Comparison of ENCODE assay signal across 9 cellular contexts in the genomic region with DNA sequence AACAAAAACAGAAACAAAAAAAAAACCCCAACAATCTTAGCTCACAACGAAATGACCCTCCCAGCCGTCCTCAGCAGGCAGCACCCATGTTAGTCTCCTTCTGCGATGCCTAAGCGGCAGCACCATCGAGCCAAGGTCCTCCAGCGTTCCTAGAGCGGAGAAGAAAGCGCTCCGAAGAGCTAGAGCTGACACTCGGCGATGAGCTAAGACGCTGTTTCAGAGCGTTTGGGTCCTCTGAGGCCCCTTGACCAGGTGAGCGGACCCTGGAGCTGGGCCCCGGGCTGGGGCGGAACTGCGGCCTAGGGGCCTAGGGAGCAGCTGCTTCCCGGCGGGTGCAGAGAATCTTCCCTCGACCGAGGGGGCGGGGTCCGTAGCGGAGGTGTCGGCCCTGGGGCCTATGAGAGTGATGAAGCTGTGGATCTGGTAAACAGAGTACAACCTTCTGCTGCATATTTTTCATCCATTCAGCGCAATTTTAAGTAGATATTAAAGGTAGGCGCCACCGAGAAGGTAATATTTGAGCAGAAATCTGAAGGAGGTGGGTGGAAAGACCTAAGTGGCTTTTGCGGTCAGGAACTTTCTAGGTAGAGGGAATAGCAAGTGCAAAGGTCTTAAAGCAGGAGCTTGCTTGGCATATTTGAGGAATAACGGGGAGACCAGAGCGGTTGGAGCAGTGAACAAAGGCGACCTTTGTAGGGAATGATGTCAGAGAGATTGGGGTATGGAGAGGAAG. TPM values are rescaled to one million over a fixed set of nuclear protein-coding genes. Genes with fewer than 3 reads are reported as not detected.
DNase-seq lines count a peak whose midpoint lies in the region; ATAC-seq and TF ChIP-seq lines count a peak whose summit lies in the region.
"Had no signal": no experiment of that assay in that cellular context is flagged by ENCODE, and none has a peak within 500 bp of the region (broad histone marks: within the 10 kb centered on the region; RNA-seq: fewer than 3 reads in every experiment).

ZSCAN26 (plus strand) TSS at position 182 of the 733 bp plus-strand sequence. CDS start 4,777 bp downstream, outside the sequence.

- TF ChIP-seq CTCF in BE2C (IDR thresholded peaks at IDR 0.05; ENCODE audit: low read depth, low read length) (no peak), kidney epithelial cell (IDR thresholded peaks at IDR 0.05; ENCODE audit: insufficient read depth, low read length, poor library complexity, severe bottlenecking) (no peak)

- intact Hi-C loops in activated CD4-positive, alpha-beta T cell treated with anti-CD3 and anti-CD28 coated beads for 36 hours (cut with DNase I, micrococcal nuclease) = loop anchor here (1.0 to 5.0 kb wide), 10 partner anchors 15 to 276 kb away; partner anchors contain the start of genes ZKSCAN4 (in 2 of the 2), ZKSCAN3 (in 1 of the 2), ZKSCAN8 (in 1 of the 2) and ZNF165 (in 1 of the 2)

- TF ChIP-seq POLR2A in GM19193 (IDR thresholded peaks at IDR 0.05; ENCODE audit: extremely low read depth, insufficient read depth, insufficient read length) = peak; percentile 80

- H3K4me3 Mint-ChIP-seq in activated CD4-positive, alpha-beta T cell treated with anti-CD3 and anti-CD28 coated beads for 36 hours = no peak within 1 kb of the TSS
- H3K4me3 Mint-ChIP-seq: activated naive CD8-positive, alpha-beta T cell had no signal

- DNase-seq in BE2C (peak; percentile 82), NCI-H446 treated with DMSO at 0.1 percent for 48 hours (lab: John Stamatoyannopoulos, UW) (peak; percentile 69), kidney epithelial cell (ENCODE audit: low read depth) (peak; percentile 61)
- DNase-seq in activated CD4-positive, alpha-beta T cell treated with anti-CD3 and anti-CD28 coated beads for 36 hours = peak; percentile 91
- peak; percentile 69 to 78 for DNase-seq in stimulated activated CD4-positive, alpha-beta T cell treated with anti-CD3 and anti-CD28 coated beads, Interleukin-15, amount 100 ng/mL, for 48 hours (ENCODE audit: low read depth in 2 of 2)

- peaks cover 32% of the 10 kb centered on the region for H3K4me1 Mint-ChIP-seq in activated CD4-positive, alpha-beta T cell treated with anti-CD3 and anti-CD28 coated beads for 36 hours

- H3K27me3 ChIP-seq in BE2C = no peaks in the 10 kb centered on the region
- H3K27me3 ChIP-seq in kidney epithelial cell (ENCODE audit: control insufficient read depth, insufficient read depth, low read length) = no peaks in the 10 kb centered on the region

- H3K27me3 Mint-ChIP-seq in activated CD4-positive, alpha-beta T cell treated with anti-CD3 and anti-CD28 coated beads for 36 hours = no peaks in the 10 kb centered on the region
- H3K27me3 Mint-ChIP-seq: activated naive CD8-positive, alpha-beta T cell had no signal

- H3K36me3 ChIP-seq in BE2C = no peaks in the 10 kb centered on the region; the same call in none of the 2 replicates
- no peaks in the 10 kb centered on the region for H3K36me3 ChIP-seq in kidney epithelial cell (ENCODE audit: control insufficient read depth, insufficient read depth, low read length)

- no peak within 1 kb of the TSS for H3K27ac Mint-ChIP-seq in activated CD4-positive, alpha-beta T cell treated with anti-CD3 and anti-CD28 coated beads for 36 hours
- H3K27ac Mint-ChIP-seq: activated naive CD8-positive, alpha-beta T cell had no signal

- peak within 1 kb of the TSS; percentile 93 for H3K27ac ChIP-seq in cingulate gyrus (ENCODE audit: low read depth, low read length)

- H3K4me3 ChIP-seq in BE2C (ENCODE audit: low read depth, low read length) = peak within 1 kb of the TSS; percentile 95
- peak within 1 kb of the TSS; percentile 71 for H3K4me3 ChIP-seq in kidney epithelial cell (ENCODE audit: low read depth, low read length)

- CTCF ChIA-PET in activated CD4-positive, alpha-beta T cell treated with anti-CD3 and anti-CD28 coated beads for 36 hours (lab: Charles Lee) = interaction anchor here (0.7 to 2.0 kb wide), 10 partner anchors 9 to 1183 kb away, joined by 3 to 12 read pairs (median 3); partner anchors contain the start of genes NKAPL and ZKSCAN4

- peaks cover 4% of the 10 kb centered on the region for H3K36me3 Mint-ChIP-seq in activated CD4-positive, alpha-beta T cell treated with anti-CD3 and anti-CD28 coated beads for 36 hours (ENCODE audit: low read depth)

- H3K9me3 Mint-ChIP-seq in activated CD4-positive, alpha-beta T cell treated with anti-CD3 and anti-CD28 coated beads for 36 hours (ENCODE audit: low read depth) = no peaks in the 10 kb centered on the region

- POLR2A ChIA-PET in activated CD4-positive, alpha-beta T cell treated with anti-CD3 and anti-CD28 coated beads for 36 hours (lab: Charles Lee) = interaction anchor here (0.7 to 1.5 kb wide), 7 partner anchors 14 to 132 kb away, joined by 3 to 19 read pairs (median 4); partner anchors contain the start of genes PGBD1, ZKSCAN4 and ZKSCAN8

- no peaks in the 10 kb centered on the region for H3K4me1 ChIP-seq in BE2C

- H3K9me3 ChIP-seq in BE2C = no peaks in the 10 kb centered on the region

- ATAC-seq in HG03378 (IDR thresholded peaks at IDR 0.05; ENCODE audit: unreplicated experiment) = peak; percentile 85
- peak; percentile 90 for ATAC-seq in activated CD4-positive, alpha-beta T cell treated with anti-CD3 and anti-CD28 coated beads for 36 hours

RNA-seq across cellular contexts. Expression of gene ZSCAN26, which starts in this region (rescaled TPM):
- polyA plus RNA-seq in BE2C (2012; ENCODE audit: insufficient read depth, insufficient read length, low read depth) = 10.6 TPM
- total RNA-seq in activated CD4-positive, alpha-beta T cell treated with anti-CD3 and anti-CD28 coated beads for 36 hours = 1 to 10 TPM; 5.0 to 6.7 TPM
- total RNA-seq in kidney epithelial cell = 15.8 and 18.6 TPM in 2 replicates

Comparison
In these comparisons a context has a peak if more than half of its experiments do, and no peak if none do; other contexts are left out.
1. Peak in every context shown above with its lines: DNase-seq, ATAC-seq, H3K4me3 ChIP-seq and H3K27ac ChIP-seq.